ENCODE assay signal across 15 cellular contexts in genomic region chr16:84654998-84655397, GRCh38.
"Had no signal": no experiment of that assay in that cellular context is flagged by ENCODE, and none has a peak within 500 bp of the region (broad histone marks: within the 10 kb centered on the region; RNA-seq: fewer than 3 reads in every experiment).

No MANE protein-coding gene starts in this region.

- DNase-seq: activated naive CD4-positive, alpha-beta T cell treated with Interleukin-2 at 50 U/mL for 16 hours; amniotic stem cell; effector CD8-positive, alpha-beta T cell; mesendoderm; sigmoid colon; SK-N-SH; stimulated activated CD4-positive, alpha-beta T cell treated with anti-CD3 and anti-CD28 coated beads, Interleukin-4, amount 100 ng/mL, for 4 hours; T1000 had no signal

- H3K27me3 ChIP-seq: cardiac muscle cell, esophagus muscularis mucosa, hepatocyte, sigmoid colon had no signal

- H3K27ac Mint-ChIP-seq: activated T-helper 2 cell treated with anti-CD3 and anti-CD28 coated beads, Interferon-gamma antibody, Interleukin-2, Interleukin-4, amounts not matched to agents 10 μg/mL and 5 μg/mL and 100 μg/mL, durations not matched to agents 14 hours and 24 hours and 36 hours; dendritic cell treated with granulocyte-macrophage colony-stimulating factor and Interleukin-4, amounts not matched to agents 40 ng/mL and 50 ng/mL, for 4 days; natural killer cell treated with Interleukin-12 subunit alpha and Interleukin-12 subunit beta and Interleukin-15 and Interleukin-18, amount 100 ng/mL, for 72 hours had no signal

- H2AFZ ChIP-seq: hepatocyte had no signal

- H3K27me3 Mint-ChIP-seq: dendritic cell treated with granulocyte-macrophage colony-stimulating factor and Interleukin-4, amounts not matched to agents 40 ng/mL and 50 ng/mL, for 4 days; natural killer cell treated with Interleukin-12 subunit alpha and Interleukin-12 subunit beta and Interleukin-15 and Interleukin-18, amount 100 ng/mL, for 72 hours; stimulated activated memory B cell treated with anti-CD40 and anti-IgM and Interleukin-4, amounts not matched to agents 10 μg/mL and 1 μg/mL and 100 μg/mL, for 72 hours had no signal

- ATAC-seq: natural killer cell treated with Interleukin-12 subunit alpha and Interleukin-12 subunit beta and Interleukin-15 and Interleukin-18, amount 100 ng/mL, for 72 hours; stimulated activated memory B cell treated with anti-CD40 and anti-IgM and Interleukin-4, amounts not matched to agents 10 μg/mL and 1 μg/mL and 100 μg/mL, for 72 hours had no signal

- H3K4me2 ChIP-seq: hepatocyte, SK-N-SH had no signal

- H3K4me3 ChIP-seq: cardiac muscle cell, esophagus muscularis mucosa, hepatocyte, sigmoid colon had no signal

- H3K27ac ChIP-seq: cardiac muscle cell, esophagus muscularis mucosa, hepatocyte, sigmoid colon had no signal

- H3K9ac ChIP-seq: SK-N-SH had no signal

- H3K9me3 Mint-ChIP-seq: activated T-helper 2 cell treated with anti-CD3 and anti-CD28 coated beads, Interferon-gamma antibody, Interleukin-2, Interleukin-4, amounts not matched to agents 10 μg/mL and 5 μg/mL and 100 μg/mL, durations not matched to agents 14 hours and 24 hours and 36 hours; dendritic cell treated with granulocyte-macrophage colony-stimulating factor and Interleukin-4, amounts not matched to agents 40 ng/mL and 50 ng/mL, for 4 days; natural killer cell treated with Interleukin-12 subunit alpha and Interleukin-12 subunit beta and Interleukin-15 and Interleukin-18, amount 100 ng/mL, for 72 hours; stimulated activated memory B cell treated with anti-CD40 and anti-IgM and Interleukin-4, amounts not matched to agents 10 μg/mL and 1 μg/mL and 100 μg/mL, for 72 hours had no signal

- H3K9me3 ChIP-seq: esophagus muscularis mucosa, sigmoid colon, SK-N-SH had no signal

- H3K4me3 Mint-ChIP-seq: dendritic cell treated with granulocyte-macrophage colony-stimulating factor and Interleukin-4, amounts not matched to agents 40 ng/mL and 50 ng/mL, for 4 days; natural killer cell treated with Interleukin-12 subunit alpha and Interleukin-12 subunit beta and Interleukin-15 and Interleukin-18, amount 100 ng/mL, for 72 hours; stimulated activated memory B cell treated with anti-CD40 and anti-IgM and Interleukin-4, amounts not matched to agents 10 μg/mL and 1 μg/mL and 100 μg/mL, for 72 hours had no signal
